Comparison of ENCODE assay signal across 34 cellular contexts in genomic region chr17:50548831-50549230, GRCh38. TPM values are rescaled to one million over a fixed set of nuclear protein-coding genes. Genes with fewer than 3 reads are reported as not detected.
"Had no signal": no experiment of that assay in that cellular context is flagged by ENCODE, and none has a peak within 500 bp of the region (broad histone marks: within the 10 kb centered on the region; RNA-seq: fewer than 3 reads in every experiment).

No MANE protein-coding gene starts in this region.

- H3K4me3 ChIP-seq: left lung, lower lobe of right lung, mucosa of descending colon, ovary, right lobe of liver, upper lobe of left lung, vagina had no signal

- H3K36me3 Mint-ChIP-seq: activated naive CD4-positive, alpha-beta T cell treated with anti-CD3 and anti-CD28 coated beads, Interleukin-2, amount 10 ng/mL, durations not matched to agents 7 days and 5 days; natural killer cell treated with Interleukin-12 subunit alpha and Interleukin-12 subunit beta and Interleukin-15 and Interleukin-18, amount 100 ng/mL, for 72 hours; WTC11 had no signal

- H3K27ac ChIP-seq: left lung, lower lobe of right lung, ovary, upper lobe of left lung had no signal

- H3K4me3 Mint-ChIP-seq: activated CD4-positive, alpha-beta T cell treated with anti-CD3 and anti-CD28 coated beads, Interleukin-2, amount 10 ng/mL, durations not matched to agents 7 days and 5 days; activated naive CD4-positive, alpha-beta T cell treated with anti-CD3 and anti-CD28 coated beads, Interleukin-2, amount 10 ng/mL, durations not matched to agents 7 days and 5 days; activated naive CD8-positive, alpha-beta T cell treated with anti-CD3 and anti-CD28 coated beads, Interleukin-2, amount 50 U/mL, for 24 hours; activated T-cell treated with anti-CD3 and anti-CD28 coated beads, Interleukin-2, amount 50 U/mL, for 24 hours; endodermal cell; natural killer cell treated with Interleukin-12 subunit alpha and Interleukin-12 subunit beta and Interleukin-15 and Interleukin-18, amount 100 ng/mL, for 72 hours; WTC11 had no signal

- DNase-seq: activated CD4-positive, alpha-beta memory T cell treated with anti-CD3 and anti-CD28 coated beads, Interleukin-2, amount 10 ng/mL, durations not matched to agents 7 days and 5 days; activated CD4-positive, alpha-beta T cell treated with anti-CD3 and anti-CD28 coated beads for 1 hour; activated CD4-positive, alpha-beta T cell treated with anti-CD3 and anti-CD28 coated beads, Interleukin-2, amount 10 ng/mL, durations not matched to agents 7 days and 5 days; activated CD8-positive, alpha-beta memory T cell treated with anti-CD3 and anti-CD28 coated beads, Interleukin-2, amount 50 U/mL, for 48 hours; activated gamma-delta T cell; activated naive CD4-positive, alpha-beta T cell treated with anti-CD3 and anti-CD28 coated beads, Interleukin-2, amount 10 ng/mL, durations not matched to agents 7 days and 5 days; activated naive CD8-positive, alpha-beta T cell treated with anti-CD3 and anti-CD28 coated beads, Interleukin-2, amount 50 U/mL, for 24 hours; activated T-cell treated with anti-CD3 and anti-CD28 coated beads, Interleukin-2, amount 50 U/mL, for 24 hours; amygdala; caudate nucleus; endodermal cell; foreskin melanocyte; kidney glomerular epithelial cell; lower lobe of right lung; mesendoderm; stimulated activated CD4-positive, alpha-beta T cell treated with anti-CD3 and anti-CD28 coated beads, Interleukin-2, amount 100 ng/mL, for 48 hours; stimulated activated naive CD8-positive, alpha-beta T cell treated with anti-CD3 and anti-CD28 coated beads, Interleukin-15, amount 100 ng/mL, for 72 hours; substantia nigra; T1000; upper lobe of left lung had no signal

- H3K9me3 Mint-ChIP-seq: activated CD4-positive, alpha-beta memory T cell treated with anti-CD3 and anti-CD28 coated beads, Interleukin-2, amount 10 ng/mL, durations not matched to agents 7 days and 5 days; activated CD4-positive, alpha-beta T cell treated with anti-CD3 and anti-CD28 coated beads, Interleukin-2, amount 10 ng/mL, durations not matched to agents 7 days and 5 days; activated naive CD4-positive, alpha-beta T cell treated with anti-CD3 and anti-CD28 coated beads, Interleukin-2, amount 10 ng/mL, durations not matched to agents 7 days and 5 days; activated naive CD8-positive, alpha-beta T cell treated with anti-CD3 and anti-CD28 coated beads, Interleukin-2, amount 50 U/mL, for 24 hours; activated T-cell treated with anti-CD3 and anti-CD28 coated beads, Interleukin-2, amount 50 U/mL, for 24 hours; dendritic cell treated with granulocyte-macrophage colony-stimulating factor and Interleukin-4, amounts not matched to agents 40 ng/mL and 50 ng/mL, for 4 days; endodermal cell; natural killer cell treated with Interleukin-12 subunit alpha and Interleukin-12 subunit beta and Interleukin-15 and Interleukin-18, amount 100 ng/mL, for 72 hours; stimulated activated naive CD8-positive, alpha-beta T cell treated with anti-CD3 and anti-CD28 coated beads, Interleukin-15, amount 100 ng/mL, for 72 hours; WTC11 had no signal

- H3K36me3 ChIP-seq: left lung, ovary, right lobe of liver had no signal

- H3K4me1 Mint-ChIP-seq: endodermal cell had no signal

- H3K27me3 ChIP-seq: left lung, ovary, right lobe of liver, upper lobe of left lung, vagina had no signal

- ATAC-seq: activated naive CD8-positive, alpha-beta T cell treated with anti-CD3 and anti-CD28 coated beads, Interleukin-2, amount 50 U/mL, for 24 hours; esophagus mucosa; left lung; lower lobe of right lung; mucosa of descending colon; natural killer cell treated with Interleukin-12 subunit alpha and Interleukin-12 subunit beta and Interleukin-15 and Interleukin-18, amount 100 ng/mL, for 72 hours; stimulated activated naive CD8-positive, alpha-beta T cell treated with anti-CD3 and anti-CD28 coated beads, Interleukin-15, amount 100 ng/mL, for 72 hours; WTC11 had no signal

- H3K27me3 Mint-ChIP-seq: progenitor cell of endocrine pancreas had no signal

- H3K27ac Mint-ChIP-seq: activated CD4-positive, alpha-beta memory T cell treated with anti-CD3 and anti-CD28 coated beads, Interleukin-2, amount 10 ng/mL, durations not matched to agents 7 days and 5 days; activated CD4-positive, alpha-beta T cell treated with anti-CD3 and anti-CD28 coated beads, Interleukin-2, amount 10 ng/mL, durations not matched to agents 7 days and 5 days; activated naive CD4-positive, alpha-beta T cell treated with anti-CD3 and anti-CD28 coated beads, Interleukin-2, amount 10 ng/mL, durations not matched to agents 7 days and 5 days; activated naive CD8-positive, alpha-beta T cell treated with anti-CD3 and anti-CD28 coated beads, Interleukin-2, amount 50 U/mL, for 24 hours; activated T-cell treated with anti-CD3 and anti-CD28 coated beads, Interleukin-2, amount 50 U/mL, for 24 hours; dendritic cell treated with granulocyte-macrophage colony-stimulating factor and Interleukin-4, amounts not matched to agents 40 ng/mL and 50 ng/mL, for 4 days; endodermal cell; natural killer cell treated with Interleukin-12 subunit alpha and Interleukin-12 subunit beta and Interleukin-15 and Interleukin-18, amount 100 ng/mL, for 72 hours; progenitor cell of endocrine pancreas; stimulated activated naive CD8-positive, alpha-beta T cell treated with anti-CD3 and anti-CD28 coated beads, Interleukin-15, amount 100 ng/mL, for 72 hours; WTC11 had no signal

- H3K9me3 ChIP-seq: left lung, lower lobe of right lung, mucosa of descending colon, ovary, right lobe of liver, upper lobe of left lung, vagina had no signal

RNA-seq across cellular contexts. Expression of gene CACNA1G, which starts 11.7 kb away (rescaled TPM):
- total RNA-seq: activated CD4-positive, alpha-beta memory T cell treated with anti-CD3 and anti-CD28 coated beads, Interleukin-2, amount 10 ng/mL, durations not matched to agents 7 days and 5 days; activated CD4-positive, alpha-beta T cell treated with anti-CD3 and anti-CD28 coated beads, Interleukin-2, amount 10 ng/mL, durations not matched to agents 7 days and 5 days; glomerular endothelial cell; natural killer cell treated with Interleukin-12 subunit alpha and Interleukin-12 subunit beta and Interleukin-15 and Interleukin-18, amount 100 ng/mL, for 72 hours; right lobe of liver; T-helper 1 cell treated with Interleukin-12 subunit alpha and Interleukin-12 subunit beta and Interleukin-4 antibody, amounts not matched to agents 30 ng/mL and 1 ng/mL, for 36 hours had no signal

RNA-seq across cellular contexts. Expression of gene EPN3, which starts 16.3 kb away (rescaled TPM):
- total RNA-seq: activated CD4-positive, alpha-beta memory T cell treated with anti-CD3 and anti-CD28 coated beads, Interleukin-2, amount 10 ng/mL, durations not matched to agents 7 days and 5 days; activated CD4-positive, alpha-beta T cell treated with anti-CD3 and anti-CD28 coated beads, Interleukin-2, amount 10 ng/mL, durations not matched to agents 7 days and 5 days; myocyte; natural killer cell treated with Interleukin-12 subunit alpha and Interleukin-12 subunit beta and Interleukin-15 and Interleukin-18, amount 100 ng/mL, for 72 hours; skeletal muscle tissue had no signal

RNA-seq across cellular contexts. Expression of gene MYCBPAP, which starts 40.6 kb away (rescaled TPM):
- total RNA-seq: vagina had no signal
